Comparison of ENCODE assay signal across 8 cellular contexts in the genomic region with DNA sequence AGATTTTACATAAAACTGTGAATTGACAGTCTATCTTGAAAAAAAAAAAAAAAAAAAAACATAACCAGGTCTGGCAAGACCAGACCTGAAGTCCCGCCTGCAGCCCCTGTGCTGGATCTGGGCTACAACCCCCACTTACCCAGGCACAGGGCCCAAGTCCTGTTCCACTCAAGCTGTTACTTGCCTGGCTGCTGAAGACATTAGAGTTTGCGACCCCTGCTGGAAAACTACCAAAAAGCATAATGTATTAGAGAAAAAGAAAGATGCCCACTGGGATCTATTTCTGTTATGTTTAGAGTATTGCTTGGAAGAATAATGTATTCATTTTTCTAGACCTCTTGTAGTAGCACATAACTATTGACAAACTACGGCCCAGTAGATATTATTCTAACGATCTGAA. TPM values are rescaled to one million over a fixed set of nuclear protein-coding genes. Genes with fewer than 3 reads are reported as not detected.
DNase-seq lines count a peak whose midpoint lies in the region; ATAC-seq, FAIRE-seq and TF ChIP-seq lines count a peak whose summit lies in the region.

No MANE protein-coding gene starts in this region.

- 42% methylated on average over 4 of the region's 4 CpGs for WGBS in A549 (ENCODE audit: missing lambda C conversion rate)
- 55 to 57% methylated on average over 4 of the region's 4 CpGs for WGBS in body of pancreas, 2 donors

- no peaks in the 10 kb centered on the region for H3K79me2 ChIP-seq in Loucy (ENCODE audit: insufficient read depth, low read length)

- no peak for ATAC-seq in A549
- ATAC-seq in body of pancreas = no peak

- H3F3A ChIP-seq in Loucy (ENCODE audit: low read depth) = no peaks in the 10 kb centered on the region

- CTCF ChIA-PET in A549 (lab: Yijun Ruan, JAX) = interaction anchor here (0.6 to 1.6 kb wide), 6 partner anchors 10 to 987 kb away, joined by 3 to 6 read pairs (median 4); no protein-coding TSS in a partner anchor
- CTCF ChIA-PET in GM10248 (lab: Yijun Ruan, JAX) = interaction anchor here (0.7 to 2.2 kb wide), 32 partner anchors 9 to 1209 kb away, joined by 3 to 28 read pairs (median 4); no protein-coding TSS in a partner anchor

- intact Hi-C loops in body of pancreas (cut with DNase I) = no loop called here

- H3K27ac ChIP-seq in A549 (no peak overlapping the region), angular gyrus (ENCODE audit: low read depth, low read length) (peak overlapping the region; percentile 19), body of pancreas (no peak overlapping the region)

- H3K4me3 ChIP-seq in A549 (no peak overlapping the region), Loucy (ENCODE audit: low read length, poor library complexity, severe bottlenecking) (no peak overlapping the region), body of pancreas (no peak overlapping the region)

- peak; percentile 28 to 36; a peak in 3 of 5 replicates for TF ChIP-seq RAD21 in A549 (conservative IDR thresholded peaks at IDR 0.05 in 1 of 2, IDR thresholded peaks at IDR 0.05 in 1 of 2)

- no peak for TF ChIP-seq POLR2A in A549 (IDR thresholded peaks at IDR 0.05; ENCODE audit: low read length)
- no peak for TF ChIP-seq POLR2A in body of pancreas (IDR thresholded peaks at IDR 0.05)

- H2AFZ ChIP-seq in Loucy (ENCODE audit: low read length) = no peak overlapping the region

- H3K4me1 ChIP-seq in A549 = no peaks in the 10 kb centered on the region
- H3K4me1 ChIP-seq in Loucy (ENCODE audit: insufficient read depth, low read length, poor library complexity, severe bottlenecking) = no peaks in the 10 kb centered on the region
- H3K4me1 ChIP-seq in body of pancreas = peaks cover 12% of the 10 kb centered on the region

- H3K9me2 ChIP-seq in Loucy (replicated peaks; ENCODE audit: low read depth, low read length) = no peaks in the 10 kb centered on the region

- FAIRE-seq in A549 (lab: Jason Lieb, UNC) = no peak

- POLR2A ChIA-PET in A549 (lab: Yijun Ruan, JAX) = no interaction called here
- POLR2A ChIA-PET in GM10248 (lab: Yijun Ruan, JAX) = interaction anchor here (0.6 to 0.7 kb wide), 2 partner anchors 10 to 195 kb away, joined by 3 to 5 read pairs; no protein-coding TSS in a partner anchor

- no peaks in the 10 kb centered on the region for H4K20me1 ChIP-seq in Loucy (ENCODE audit: insufficient read depth, low read length, poor library complexity, severe bottlenecking)

- H3K9ac ChIP-seq in Loucy (ENCODE audit: low read depth, low read length, poor library complexity, severe bottlenecking) = no peak overlapping the region

- H3K27me3 ChIP-seq in Loucy (ENCODE audit: insufficient read depth, low read length, poor library complexity, severe bottlenecking) = no peaks in the 10 kb centered on the region
- H3K27me3 ChIP-seq in body of pancreas = peaks cover 0 to 9% of the 10 kb centered on the region in 2 donors

- TF ChIP-seq EP300 in A549 (IDR thresholded peaks at IDR 0.05) = no peak

- H3K9me3 ChIP-seq in A549 (no peaks in the 10 kb centered on the region), Loucy (ENCODE audit: insufficient read depth, low read depth, low read length) (no peaks in the 10 kb centered on the region), body of pancreas (no peaks in the 10 kb centered on the region)

- peak; percentile 29; the same call in 2 of the 3 replicates for TF ChIP-seq CTCF in A549 (IDR thresholded peaks at IDR 0.05)
- TF ChIP-seq CTCF in GM10248 (IDR thresholded peaks at IDR 0.05; ENCODE audit: control extremely low read depth, extremely low read depth, low read depth, missing control alignments) = peak; percentile 64
- peak; percentile 68 for TF ChIP-seq CTCF in Loucy (conservative IDR thresholded peaks at IDR 0.05; ENCODE audit: low read length)
- TF ChIP-seq CTCF in body of pancreas (IDR thresholded peaks at IDR 0.05) = no peak

- H3K4me2 ChIP-seq in A549 = no peak overlapping the region
- H3K4me2 ChIP-seq in Loucy (ENCODE audit: low read depth, low read length, poor library complexity, severe bottlenecking) = no peak overlapping the region

- H3K36me3 ChIP-seq in Loucy (ENCODE audit: insufficient read depth, low read length) (no peaks in the 10 kb centered on the region), body of pancreas (replicated peaks in 1 of 2; ENCODE audit: insufficient read depth in 1 of 2, low read depth in 2 of 2) (no peaks in the 10 kb centered on the region)

- peak; percentile 25 to 28 for DNase-seq in A549 (ENCODE audit: low read depth in 1 of 2, low spot score in 1 of 2)
- peak; percentile 58 for DNase-seq in GM10248 (ENCODE audit: extremely low spot score)
- peak; percentile 74 for DNase-seq in medulla oblongata (ENCODE audit: extremely low spot score)
- no peak for DNase-seq in body of pancreas
- no peak for DNase-seq in HCEC 1CT
- no peak for DNase-seq in activated effector memory CD4-positive, alpha-beta T cell treated with Interleukin-2 at 50 U/mL for 16 hours

TF ChIP-seq in A549, 52 proteins besides CTCF, POLR2A, EP300 and RAD21:
- TF ChIP-seq JUNB (IDR thresholded peaks at IDR 0.05) (no peak), SMC3 (IDR thresholded peaks at IDR 0.05) (peak; percentile 22; the same call in 1 of the 3 replicates), ESRRA (IDR thresholded peaks at IDR 0.05; ENCODE audit: borderline replicate concordance, low read length) (no peak), CBX2 (IDR thresholded peaks at IDR 0.05; ENCODE audit: borderline replicate concordance, low read depth) (no peak)
- TF ChIP-seq, protein P1, sequence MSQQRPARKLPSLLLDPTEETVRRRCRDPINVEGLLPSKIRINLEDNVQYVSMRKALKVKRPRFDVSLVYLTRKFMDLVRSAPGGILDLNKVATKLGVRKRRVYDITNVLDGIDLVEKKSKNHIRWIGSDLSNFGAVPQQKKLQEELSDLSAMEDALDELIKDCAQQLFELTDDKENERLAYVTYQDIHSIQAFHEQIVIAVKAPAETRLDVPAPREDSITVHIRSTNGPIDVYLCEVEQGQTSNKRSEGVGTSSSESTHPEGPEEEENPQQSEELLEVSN (IDR thresholded peaks at IDR 0.05; ENCODE audit: borderline replicate concordance, low read depth) = no peak
- TF ChIP-seq, protein P2, sequence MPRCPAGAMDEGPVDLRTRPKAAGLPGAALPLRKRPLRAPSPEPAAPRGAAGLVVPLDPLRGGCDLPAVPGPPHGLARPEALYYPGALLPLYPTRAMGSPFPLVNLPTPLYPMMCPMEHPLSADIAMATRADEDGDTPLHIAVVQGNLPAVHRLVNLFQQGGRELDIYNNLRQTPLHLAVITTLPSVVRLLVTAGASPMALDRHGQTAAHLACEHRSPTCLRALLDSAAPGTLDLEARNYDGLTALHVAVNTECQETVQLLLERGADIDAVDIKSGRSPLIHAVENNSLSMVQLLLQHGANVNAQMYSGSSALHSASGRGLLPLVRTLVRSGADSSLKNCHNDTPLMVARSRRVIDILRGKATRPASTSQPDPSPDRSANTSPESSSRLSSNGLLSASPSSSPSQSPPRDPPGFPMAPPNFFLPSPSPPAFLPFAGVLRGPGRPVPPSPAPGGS (IDR thresholded peaks at IDR 0.05) = no peak

RNA-seq across cellular contexts. Expression of a gene that starts 4.7 kb away (rescaled TPM):
- 0.13 and 0.29 TPM in 2 replicates for polyA plus RNA-seq in A549 (2011; rRNA removed)
- polyA plus RNA-seq in A549 (2012; cell fraction: cytosol; rRNA removed) = 0.63 and 0.65 TPM in 2 replicates
- 0.18 and 0.66 TPM in 2 replicates for polyA plus RNA-seq in A549 (2012; cell fraction: nucleus; rRNA removed)
- 0.07 to 0.49 TPM (median 0.19 TPM) in 3 replicates for polyA plus RNA-seq in A549 (2017; fragmentation: RNase III; extraction: RNeasy Plus Mini Kit Qiagen cat#74134 plus additional on column Dnase treatment)
- polyA minus RNA-seq in A549 (2011; rRNA and poly(A)+ RNA removed) = 0.29 and 0.66 TPM in 2 replicates
- total RNA-seq in body of pancreas = under 1 TPM; 0.78 to 0.99 TPM

Comparison
In these comparisons a context has a peak if more than half of its experiments do, and no peak if none do; other contexts are left out.
1. DNase-seq: peak in A549 (2 of 2), GM10248 (single experiment) and medulla oblongata (single experiment); none in body of pancreas (0 of 4), HCEC 1CT (single experiment) and activated effector memory CD4-positive, alpha-beta T cell treated with Interleukin-2 at 50 U/mL for 16 hours (single experiment).
2. CTCF ChIP-seq: peak in A549 (single experiment), GM10248 (single experiment) and Loucy (single experiment); none in body of pancreas (0 of 7).